In the genomic region with DNA sequence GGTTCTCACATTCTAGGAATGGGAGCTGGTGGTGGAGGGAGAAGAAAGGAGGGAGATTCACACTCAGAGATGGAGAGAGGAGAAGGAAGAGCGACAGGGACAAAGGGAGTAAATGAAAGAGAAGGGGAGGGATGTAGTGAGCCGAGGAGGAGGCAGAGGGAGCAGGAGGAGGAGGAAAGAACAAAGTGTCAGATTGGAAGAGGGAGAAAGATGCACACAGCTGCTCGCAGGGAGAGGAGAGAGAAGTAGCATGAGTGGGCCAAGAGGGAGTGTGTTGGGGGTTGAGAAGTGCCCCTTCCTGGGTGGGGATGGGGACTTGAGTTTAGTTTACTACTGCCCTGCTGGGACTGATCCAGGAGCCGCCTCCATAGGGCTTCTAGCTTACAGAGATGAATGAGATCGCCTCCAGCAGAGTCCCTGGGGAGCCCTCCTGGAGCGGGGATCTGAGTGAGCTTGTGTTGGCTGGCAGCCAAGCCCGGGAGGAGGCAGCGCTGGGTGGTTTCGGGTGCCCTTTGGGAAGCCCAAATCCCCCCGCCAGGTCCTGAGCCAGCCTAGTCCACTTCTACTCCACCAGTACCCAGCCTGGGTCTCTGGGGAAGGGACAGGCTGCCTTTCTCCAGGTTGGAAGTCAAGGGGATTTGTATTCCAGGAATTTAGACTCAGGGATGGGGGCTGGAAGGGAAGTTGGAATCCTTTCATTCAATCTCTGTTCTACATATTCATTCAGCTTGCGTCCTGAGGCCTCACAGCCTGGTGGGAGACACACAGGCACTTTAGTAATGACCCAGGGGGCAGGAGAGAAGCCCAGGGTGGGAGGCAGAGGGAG, we compare ENCODE assay signal across 2 cellular contexts.
TF ChIP-seq lines count a peak whose summit lies in the region.

No MANE protein-coding gene starts in this region.

TF ChIP-seq in IMR-90, 13 proteins besides CTCF, POLR2A, EP300 and RAD21:
- no peak for TF ChIP-seq RCOR1 (IDR thresholded peaks at IDR 0.05; ENCODE audit: insufficient replicate concordance, low read length)
- TF ChIP-seq CHD1 (IDR thresholded peaks at IDR 0.05; ENCODE audit: low read depth, low read length): no peak
- TF ChIP-seq MXI1 (IDR thresholded peaks at IDR 0.05; ENCODE audit: borderline replicate concordance, low read depth, low read length): no peak
- no peak for TF ChIP-seq MAFK (IDR thresholded peaks at IDR 0.05; ENCODE audit: low read depth, low read length)
- TF ChIP-seq SMC3 (IDR thresholded peaks at IDR 0.05; ENCODE audit: low read depth, low read length): no peak

TF ChIP-seq in HepG2, 621 proteins besides CTCF, POLR2A, EP300 and RAD21:
- no peak for TF ChIP-seq RFX5 (IDR thresholded peaks at IDR 0.05; ENCODE audit: low read depth, low read length)
- no peak for TF ChIP-seq ZNF143 (CRISPR knock-in tag; IDR thresholded peaks at IDR 0.05)
- no peak for TF ChIP-seq MED8 (CRISPR knock-in tag; IDR thresholded peaks at IDR 0.05; ENCODE audit: insufficient replicate concordance)
- TF ChIP-seq NFKB2 (CRISPR knock-in tag; IDR thresholded peaks at IDR 0.05; ENCODE audit: borderline replicate concordance): no peak
- TF ChIP-seq NAIF1 (CRISPR knock-in tag; IDR thresholded peaks at IDR 0.05; ENCODE audit: borderline replicate concordance): no peak
- TF ChIP-seq HOXA9 (CRISPR knock-in tag; IDR thresholded peaks at IDR 0.05; ENCODE audit: borderline replicate concordance): no peak
- no peak for TF ChIP-seq CHD4 (IDR thresholded peaks at IDR 0.05; ENCODE audit: borderline replicate concordance, low read length)
- TF ChIP-seq IRX3 (CRISPR knock-in tag; IDR thresholded peaks at IDR 0.05; ENCODE audit: borderline replicate concordance, low read depth): no peak
- no peak for TF ChIP-seq ZNF562 (CRISPR knock-in tag; IDR thresholded peaks at IDR 0.05; ENCODE audit: borderline replicate concordance)
- no peak for TF ChIP-seq ZNF790 (CRISPR knock-in tag; IDR thresholded peaks at IDR 0.05; ENCODE audit: borderline replicate concordance)
- no peak for TF ChIP-seq SMAD1 (CRISPR knock-in tag; IDR thresholded peaks at IDR 0.05; ENCODE audit: borderline replicate concordance, low read depth)
- no peak for TF ChIP-seq MAZ (IDR thresholded peaks at IDR 0.05; ENCODE audit: borderline replicate concordance, low read depth, low read length)
- TF ChIP-seq MAZ (CRISPR knock-in tag; IDR thresholded peaks at IDR 0.05; ENCODE audit: low read depth): no peak
- TF ChIP-seq TCF7 (IDR thresholded peaks at IDR 0.05; ENCODE audit: low read depth): no peak
- no peak for TF ChIP-seq ZNF709 (CRISPR knock-in tag; IDR thresholded peaks at IDR 0.05)
- no peak for TF ChIP-seq REL (CRISPR knock-in tag; conservative IDR thresholded peaks at IDR 0.05)
- no peak for TF ChIP-seq ARNT (IDR thresholded peaks at IDR 0.05)
- TF ChIP-seq, protein P1, sequence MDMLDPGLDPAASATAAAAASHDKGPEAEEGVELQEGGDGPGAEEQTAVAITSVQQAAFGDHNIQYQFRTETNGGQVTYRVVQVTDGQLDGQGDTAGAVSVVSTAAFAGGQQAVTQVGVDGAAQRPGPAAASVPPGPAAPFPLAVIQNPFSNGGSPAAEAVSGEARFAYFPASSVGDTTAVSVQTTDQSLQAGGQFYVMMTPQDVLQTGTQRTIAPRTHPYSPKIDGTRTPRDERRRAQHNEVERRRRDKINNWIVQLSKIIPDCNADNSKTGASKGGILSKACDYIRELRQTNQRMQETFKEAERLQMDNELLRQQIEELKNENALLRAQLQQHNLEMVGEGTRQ (IDR thresholded peaks at IDR 0.05; ENCODE audit: low read depth, low read length): no peak
- TF ChIP-seq, protein P1 (CRISPR knock-in tag; IDR thresholded peaks at IDR 0.05; ENCODE audit: borderline replicate concordance): no peak
- TF ChIP-seq ZNF713 (CRISPR knock-in tag; IDR thresholded peaks at IDR 0.05): no peak
- no peak for TF ChIP-seq ZZZ3 (CRISPR knock-in tag; IDR thresholded peaks at IDR 0.05; ENCODE audit: borderline replicate concordance)
